ENCODE assay signal across 21 cellular contexts in the genomic region with DNA sequence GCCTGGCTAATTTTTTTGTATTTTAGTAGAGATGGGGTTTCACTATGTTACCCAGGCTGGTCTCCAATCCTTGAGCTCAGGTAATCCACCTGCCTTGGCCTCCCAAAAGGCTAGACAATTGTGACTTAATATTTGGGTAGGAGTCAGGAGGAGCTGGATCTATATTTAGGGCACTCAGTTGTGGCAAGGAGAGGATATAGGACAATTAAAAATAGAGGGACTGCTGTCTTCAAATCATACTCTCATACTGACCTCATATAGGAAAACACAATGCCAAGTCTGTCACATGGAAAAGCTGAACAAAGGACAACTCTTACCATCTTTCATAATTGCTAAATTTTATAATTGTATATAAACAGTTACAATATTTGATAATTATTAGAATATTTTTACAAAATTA. TPM values are rescaled to one million over a fixed set of nuclear protein-coding genes. Genes with fewer than 3 reads are reported as not detected.
"Had no signal": no experiment of that assay in that cellular context is flagged by ENCODE, and none has a peak within 500 bp of the region (broad histone marks: within the 10 kb centered on the region; RNA-seq: fewer than 3 reads in every experiment).

No MANE protein-coding gene starts in this region.

- ATAC-seq: foreskin keratinocyte; left lung; lower lobe of right lung; naive thymus-derived CD8-positive, alpha-beta T cell; sciatic nerve; stimulated activated memory B cell treated with anti-CD40 and anti-IgM and Interleukin-4, amounts not matched to agents 10 μg/mL and 1 μg/mL and 100 μg/mL, for 72 hours; stimulated activated naive CD8-positive, alpha-beta T cell treated with anti-CD3 and anti-CD28 coated beads, Interleukin-15, Interleukin-2, amounts not matched to agents 100 U/mL and 50 U/mL, for 24 hours had no signal

- H3K36me3 ChIP-seq: esophagus muscularis mucosa, left lung, lower lobe of right lung, tibial artery had no signal

- H3K4me3 ChIP-seq: coronary artery, esophagus muscularis mucosa, left lung, lower lobe of right lung, testis, tibial artery had no signal

- H3K27ac ChIP-seq: coronary artery, esophagus muscularis mucosa, foreskin keratinocyte, left lung, lower lobe of right lung, testis, tibial artery had no signal

- DNase-seq: dermis blood vessel endothelial cell; effector memory CD4-positive, alpha-beta T cell; foreskin keratinocyte; glutamatergic neuron; left lung; lower lobe of right lung; naive thymus-derived CD8-positive, alpha-beta T cell; nephron progenitor cell; nucleus accumbens; retina; stimulated activated CD4-positive, alpha-beta T cell treated with anti-CD3 and anti-CD28 coated beads, Interleukin-4, amount 100 ng/mL, for 4 hours; stimulated activated naive CD8-positive, alpha-beta T cell treated with anti-CD3 and anti-CD28 coated beads, Interleukin-15, Interleukin-2, amounts not matched to agents 100 U/mL and 50 U/mL, for 24 hours; substantia nigra; testis had no signal

- H3K27me3 ChIP-seq: foreskin keratinocyte, left lung, testis had no signal

- H3K4me1 ChIP-seq: foreskin keratinocyte, testis, tibial artery had no signal

- H3K9me3 ChIP-seq: left lung, lower lobe of right lung, testis, tibial artery had no signal

- FAIRE-seq: endothelial cell of umbilical vein, keratinocyte had no signal

RNA-seq across cellular contexts. Expression of gene IRX3, which starts 17.1 kb away (rescaled TPM):
- total RNA-seq: endothelial cell of umbilical vein; naive thymus-derived CD8-positive, alpha-beta T cell had no signal
- polyA plus RNA-seq: endothelial cell of umbilical vein; naive thymus-derived CD8-positive, alpha-beta T cell had no signal
